21 cellular contexts compared by ENCODE assay signal in genomic region chr22:49866646-49867045, GRCh38. TPM values are rescaled to one million over a fixed set of nuclear protein-coding genes. Genes with fewer than 3 reads are reported as not detected.
DNase-seq lines count a peak whose midpoint lies in the region; ATAC-seq and TF ChIP-seq lines count a peak whose summit lies in the region.
"Had no signal": no experiment of that assay in that cellular context is flagged by ENCODE, and none has a peak within 500 bp of the region (broad histone marks: within the 10 kb centered on the region; RNA-seq: fewer than 3 reads in every experiment).

No MANE protein-coding gene starts in this region.

- no peak for ATAC-seq in activated CD8-positive, alpha-beta T cell treated with anti-CD3 and anti-CD28 coated beads, Interleukin-2, amount 10 ng/mL, durations not matched to agents 7 days and 5 days
- ATAC-seq in GM19035 (IDR thresholded peaks at IDR 0.05; ENCODE audit: unreplicated experiment): no peak
- ATAC-seq: activated CD4-positive, alpha-beta T cell treated with anti-CD3 and anti-CD28 coated beads for 36 hours; left cardiac atrium; pancreas had no signal

- no peaks in the 10 kb centered on the region for H3K4me1 ChIP-seq in Caco-2
- H3K4me1 ChIP-seq: esophagus squamous epithelium, pancreas had no signal

- H3K27me3 ChIP-seq in Caco-2 (replicated peaks; ENCODE audit: control insufficient read depth, insufficient read depth, low read length): no peaks in the 10 kb centered on the region
- H3K27me3 ChIP-seq: BLaER1 treated with 17β-estradiol and CSF1 and Interleukin-3, amounts not matched to agents 10 nM and 100 nM; esophagus squamous epithelium; pancreas had no signal

- peak overlapping the region; percentile 73 for H3K27ac Mint-ChIP-seq in activated CD8-positive, alpha-beta T cell treated with anti-CD3 and anti-CD28 coated beads, Interleukin-2, amount 10 ng/mL, durations not matched to agents 7 days and 5 days
- H3K27ac Mint-ChIP-seq in Caco-2 (ENCODE audit: unreplicated experiment): no peak overlapping the region

- H3K36me3 ChIP-seq in Caco-2 (ENCODE audit: control insufficient read depth, insufficient read depth, low read length): 0 out of 2 replicates have a peak, but pooled peaks cover 1% of the 10 kb centered on the region
- H3K36me3 ChIP-seq: pancreas had no signal

- no TSS peak for BruUV-seq in Caco-2 (replicated peaks; lab: Mats Ljungman, UMichigan)

- POLR2A ChIA-PET in activated CD8-positive, alpha-beta T cell treated with anti-CD3 and anti-CD28 coated beads, Interleukin-2, amount 10 ng/mL, durations not matched to agents 7 days and 5 days (lab: Charles Lee): no interaction called here
- POLR2A ChIA-PET in Caco-2 (lab: Charles Lee): no interaction called here

- H3K9me3 Mint-ChIP-seq in activated CD8-positive, alpha-beta T cell treated with anti-CD3 and anti-CD28 coated beads, Interleukin-2, amount 10 ng/mL, durations not matched to agents 7 days and 5 days (ENCODE audit: insufficient read depth): peaks cover 37% of the 10 kb centered on the region
- peaks cover 36% of the 10 kb centered on the region for H3K9me3 Mint-ChIP-seq in Caco-2 (ENCODE audit: unreplicated experiment)

- no peaks in the 10 kb centered on the region; the same call in 1 of the 2 replicates for H3K9me3 ChIP-seq in Caco-2
- H3K9me3 ChIP-seq: pancreas had no signal

- peaks cover 64% of the 10 kb centered on the region for H3K36me3 Mint-ChIP-seq in activated CD8-positive, alpha-beta T cell treated with anti-CD3 and anti-CD28 coated beads, Interleukin-2, amount 10 ng/mL, durations not matched to agents 7 days and 5 days (ENCODE audit: low read depth)
- H3K36me3 Mint-ChIP-seq in Caco-2 (ENCODE audit: insufficient read depth, unreplicated experiment): peaks cover 58% of the 10 kb centered on the region

- H3K4me1 Mint-ChIP-seq in activated CD8-positive, alpha-beta T cell treated with anti-CD3 and anti-CD28 coated beads, Interleukin-2, amount 10 ng/mL, durations not matched to agents 7 days and 5 days (ENCODE audit: low read depth): peaks cover 65% of the 10 kb centered on the region
- no peaks in the 10 kb centered on the region for H3K4me1 Mint-ChIP-seq in Caco-2 (ENCODE audit: low read depth, unreplicated experiment)

- H3K4me3 Mint-ChIP-seq in activated CD8-positive, alpha-beta T cell treated with anti-CD3 and anti-CD28 coated beads, Interleukin-2, amount 10 ng/mL, durations not matched to agents 7 days and 5 days: no peak overlapping the region
- H3K4me3 Mint-ChIP-seq in Caco-2 (ENCODE audit: unreplicated experiment): no peak overlapping the region
- H3K4me3 Mint-ChIP-seq: activated CD4-positive, alpha-beta T cell treated with anti-CD3 and anti-CD28 coated beads for 36 hours had no signal

- H3K4me3 ChIP-seq in Jurkat, Clone E6-1 (ENCODE audit: low read length): peak overlapping the region; percentile 61
- H3K4me3 ChIP-seq in Caco-2 (ENCODE audit: low read depth, low read length): no peak overlapping the region
- H3K4me3 ChIP-seq: esophagus squamous epithelium, pancreas had no signal

- CTCF ChIA-PET in activated CD8-positive, alpha-beta T cell treated with anti-CD3 and anti-CD28 coated beads, Interleukin-2, amount 10 ng/mL, durations not matched to agents 7 days and 5 days (lab: Charles Lee): interaction anchor here (1.3 kb wide), 1 partner anchor 10 kb away, joined by 3 read pairs; no protein-coding TSS in a partner anchor
- CTCF ChIA-PET in Caco-2 (lab: Charles Lee): no interaction called here

- H3K27me3 Mint-ChIP-seq in activated CD8-positive, alpha-beta T cell treated with anti-CD3 and anti-CD28 coated beads, Interleukin-2, amount 10 ng/mL, durations not matched to agents 7 days and 5 days (ENCODE audit: low read depth): no peaks in the 10 kb centered on the region
- no peaks in the 10 kb centered on the region for H3K27me3 Mint-ChIP-seq in Caco-2 (ENCODE audit: insufficient read depth, unreplicated experiment)
- H3K27me3 Mint-ChIP-seq: activated CD4-positive, alpha-beta T cell treated with anti-CD3 and anti-CD28 coated beads for 36 hours had no signal

- no peak for TF ChIP-seq CTCF in Caco-2 (IDR thresholded peaks at IDR 0.05; ENCODE audit: insufficient read depth in 1 of 2, low read depth in 1 of 2, low read length in 1 of 2, severe bottlenecking in 1 of 2, unreplicated experiment in 1 of 2)

- peak; percentile 46 for DNase-seq in activated effector memory CD4-positive, alpha-beta T cell treated with anti-CD3 and anti-CD28 coated beads, Interleukin-2, amount 50 U/mL, for 16 hours
- DNase-seq in activated effector memory CD4-positive, alpha-beta T cell treated with Interleukin-2 at 50 U/mL for 16 hours: no peak
- peak; percentile 84 for DNase-seq in Jurkat, Clone E6-1 (ENCODE audit: low read depth, low spot score)
- no peak for DNase-seq in activated CD8-positive, alpha-beta T cell treated with anti-CD3 and anti-CD28 coated beads, Interleukin-2, amount 10 ng/mL, durations not matched to agents 7 days and 5 days
- peak; percentile 17 for DNase-seq in stimulated activated CD8-positive, alpha-beta memory T cell treated with anti-CD3 and anti-CD28 coated beads, Interleukin-4, amount 100 ng/mL, for 48 hours
- DNase-seq in Caco-2: no peak
- DNase-seq in stimulated activated CD4-positive, alpha-beta T cell treated with anti-CD3 and anti-CD28 coated beads, Interleukin-2, amount 100 ng/mL, for 48 hours: no peak
- DNase-seq: activated CD4-positive, alpha-beta T cell treated with anti-CD3 and anti-CD28 coated beads for 36 hours; caudate nucleus; esophagus squamous epithelium; GOT3; left cardiac atrium; NCI-H1092 treated with DMSO at 0.1 percent for 48 hours; NCI-H1930; NCI-H526; pancreas; SHP77; small intestine; stimulated activated CD4-positive, alpha-beta T cell treated with anti-CD3 and anti-CD28 coated beads, Interleukin-2, amount 100 ng/mL, for 24 hours had no signal

- intact Hi-C loops in Caco-2 (cut with micrococcal nuclease; ENCODE audit: unreplicated experiment): no loop called here

RNA-seq across cellular contexts. Expression of gene ZBED4, which starts 13.0 kb away (rescaled TPM):
- polyA plus RNA-seq in Jurkat, Clone E6-1 (2012; ENCODE audit: insufficient read depth, insufficient read length): 38.2 TPM
- 10 to 100 TPM; 19.4 to 19.6 TPM for total RNA-seq in activated CD8-positive, alpha-beta T cell treated with anti-CD3 and anti-CD28 coated beads, Interleukin-2, amount 10 ng/mL, durations not matched to agents 7 days and 5 days
- 17.3 TPM in 2 replicates for total RNA-seq in Caco-2 (2022)

RNA-seq across cellular contexts. Expression of gene BRD1, which starts 39.0 kb away (rescaled TPM):
- 31.7 TPM for polyA plus RNA-seq in Jurkat, Clone E6-1 (2012; ENCODE audit: insufficient read depth, insufficient read length)
- total RNA-seq in activated CD8-positive, alpha-beta T cell treated with anti-CD3 and anti-CD28 coated beads, Interleukin-2, amount 10 ng/mL, durations not matched to agents 7 days and 5 days: 10 to 100 TPM; 43.0 to 44.3 TPM
- 46.9 and 48.3 TPM in 2 replicates for total RNA-seq in Caco-2 (2022)

RNA-seq across cellular contexts. Expression of gene ALG12, which starts 51.6 kb away (rescaled TPM):
- polyA plus RNA-seq in Jurkat, Clone E6-1 (2012; ENCODE audit: insufficient read depth, insufficient read length): 40.5 TPM
- 10 to 100 TPM; 16.3 to 17.4 TPM for total RNA-seq in activated CD8-positive, alpha-beta T cell treated with anti-CD3 and anti-CD28 coated beads, Interleukin-2, amount 10 ng/mL, durations not matched to agents 7 days and 5 days
- 31.6 and 35.7 TPM in 2 replicates for total RNA-seq in Caco-2 (2022)

RNA-seq across cellular contexts. Expression of gene CRELD2, which starts 51.8 kb away (rescaled TPM):
- 52.0 TPM for polyA plus RNA-seq in Jurkat, Clone E6-1 (2012; ENCODE audit: insufficient read depth, insufficient read length)
- total RNA-seq in activated CD8-positive, alpha-beta T cell treated with anti-CD3 and anti-CD28 coated beads, Interleukin-2, amount 10 ng/mL, durations not matched to agents 7 days and 5 days: 10 to 100 TPM; 58.0 to 58.1 TPM
- 38.1 and 43.3 TPM in 2 replicates for total RNA-seq in Caco-2 (2022)

Comparison
In these comparisons a context has a peak if more than half of its experiments do, and no peak if none do; other contexts are left out.
1. DNase-seq: peak in activated effector memory CD4-positive, alpha-beta T cell treated with anti-CD3 and anti-CD28 coated beads, Interleukin-2, amount 50 U/mL, for 16 hours (single experiment), Jurkat, Clone E6-1 (single experiment) and stimulated activated CD8-positive, alpha-beta memory T cell treated with anti-CD3 and anti-CD28 coated beads, Interleukin-4, amount 100 ng/mL, for 48 hours (single experiment); none in activated effector memory CD4-positive, alpha-beta T cell treated with Interleukin-2 at 50 U/mL for 16 hours (single experiment), activated CD8-positive, alpha-beta T cell treated with anti-CD3 and anti-CD28 coated beads, Interleukin-2, amount 10 ng/mL, durations not matched to agents 7 days and 5 days (single experiment), Caco-2 (0 of 2) and stimulated activated CD4-positive, alpha-beta T cell treated with anti-CD3 and anti-CD28 coated beads, Interleukin-2, amount 100 ng/mL, for 48 hours (0 of 2).